In the genomic region with DNA sequence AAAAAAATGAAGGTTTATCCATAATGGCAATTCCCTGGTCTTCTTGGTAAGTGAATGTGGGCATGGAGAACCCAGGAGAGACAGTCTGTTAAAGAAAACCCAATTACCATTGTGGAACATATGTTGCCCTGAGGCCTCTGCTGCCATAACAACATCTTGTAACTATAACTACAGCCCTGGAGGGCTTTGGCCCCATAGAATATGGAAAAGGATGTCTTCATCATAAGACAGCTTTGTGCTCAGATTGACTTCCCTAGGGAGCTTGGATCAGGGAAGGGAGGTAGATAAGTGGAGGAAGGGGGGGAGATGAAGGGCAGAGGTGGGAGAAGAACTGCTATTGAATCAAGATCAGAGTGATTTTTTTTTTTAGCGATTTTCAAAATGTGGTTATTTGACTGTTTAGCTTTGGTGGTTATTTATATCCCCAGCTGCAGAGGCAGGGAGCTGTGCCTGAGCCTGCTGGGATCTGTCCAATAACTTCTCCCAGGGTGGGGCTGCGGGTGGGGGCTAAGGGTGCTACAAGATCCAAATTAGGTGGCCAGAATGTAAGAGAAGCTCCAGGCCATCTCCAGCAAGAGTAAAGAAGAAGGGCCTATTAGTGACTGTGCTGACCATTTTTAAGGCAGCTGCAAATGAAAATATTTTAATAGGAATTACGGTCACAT, we compare ENCODE assay signal across 11 cellular contexts. TPM values are rescaled to one million over a fixed set of nuclear protein-coding genes. Genes with fewer than 3 reads are reported as not detected.
A peak's percentile ranks its signal among the peaks of the same experiment; 100 is the strongest.
DNase-seq lines count a peak whose midpoint lies in the region; ATAC-seq and TF ChIP-seq lines count a peak whose summit lies in the region.
"Had no signal": no experiment of that assay in that cellular context is flagged by ENCODE, and none has a peak within 500 bp of the region (broad histone marks: within the 10 kb centered on the region; RNA-seq: fewer than 3 reads in every experiment).

No MANE protein-coding gene starts in this region.

- no peaks in the 10 kb centered on the region for H3K9me3 ChIP-seq in psoas muscle
- no peaks in the 10 kb centered on the region for H3K9me3 ChIP-seq in MG63

- H3K4me3 ChIP-seq in psoas muscle (no peak overlapping the region), MG63 (no peak overlapping the region)

- no peak for TF ChIP-seq CTCF in psoas muscle (IDR thresholded peaks at IDR 0.05)

- intact Hi-C loops in psoas muscle (cut with DNase I), result loop anchor here in 1 of 2 donors (5.0 kb wide), 1 partner anchor 214 kb away; a partner anchor contains a TSS

- peaks cover 19% of the 10 kb centered on the region for H3K4me1 ChIP-seq in psoas muscle

- peak overlapping the region; percentile 26 for H3K27ac ChIP-seq in psoas muscle

- DNase-seq in DMS 273 (lab: John Stamatoyannopoulos, UW; ENCODE audit: unreplicated experiment) (peak; percentile 85), NCI-H2227 treated with DMSO at 0.1 percent for 48 hours (lab: John Stamatoyannopoulos, UW) (peak; percentile 24), foreskin melanocyte (peak; percentile 59), psoas muscle (no peak), AG08395 (ENCODE audit: low spot score) (no peak), amniotic stem cell (lab: John Stamatoyannopoulos, UW) (no peak), NCI-H748 (lab: John Stamatoyannopoulos, UW; ENCODE audit: unreplicated experiment) (no peak), MG63 (no peak)
- DNase-seq: activated CD4-positive, alpha-beta T cell treated with anti-CD3 and anti-CD28 coated beads, Interleukin-2, amount 10 ng/mL, durations not matched to agents 7 days and 5 days; left colon; NCI-H446 had no signal

- no peaks in the 10 kb centered on the region for H3K27me3 ChIP-seq in psoas muscle (ENCODE audit: insufficient read depth in 3 of 3, low read length in 2 of 3)
- no peaks in the 10 kb centered on the region for H3K27me3 ChIP-seq in MG63

- H3K36me3 ChIP-seq in psoas muscle (ENCODE audit: insufficient read depth in 1 of 2, low read depth in 1 of 2) (no peaks in the 10 kb centered on the region), MG63 (no peaks in the 10 kb centered on the region)

- WGBS in psoas muscle, 3 donors, result 24 to 36% (median 26%) methylated on average over 3 of the region's 3 CpGs

- no peak for ATAC-seq in psoas muscle
- ATAC-seq: left colon had no signal

RNA-seq across cellular contexts. Expression of a gene that starts 5.3 kb away (rescaled TPM):
- total RNA-seq in psoas muscle, result 10 to 100 TPM; 27.6 to 60.7 (median 54.7) TPM
- 10 to 100 TPM; 15.4 to 34.1 (median 16.5) TPM for polyA plus RNA-seq in psoas muscle
- total RNA-seq in MG63 (2014; rRNA removed; shearing (Covaris generic); ENCODE audit: low replicate concordance), result 31.0 and 40.6 TPM in 2 replicates

RNA-seq across cellular contexts. Expression of a gene that starts 19.3 kb away (rescaled TPM):
- total RNA-seq in psoas muscle, result 1 to 10 TPM in 3 of 4 donors, under 1 TPM in 1; 0.71 to 5.1 (median 2.2) TPM
- 1 to 10 TPM; 1.8 to 2.7 (median 2.1) TPM for polyA plus RNA-seq in psoas muscle
- 1.4 and 2.7 TPM in 2 replicates for total RNA-seq in MG63 (2014; rRNA removed; shearing (Covaris generic); ENCODE audit: low replicate concordance)

Comparison
In these comparisons a context has a peak if more than half of its experiments do, and no peak if none do; other contexts are left out.
1. DNase-seq: peak in DMS 273 (single experiment), NCI-H2227 treated with DMSO at 0.1 percent for 48 hours (single experiment) and foreskin melanocyte (single experiment); none in psoas muscle (0 of 2), AG08395 (single experiment), amniotic stem cell (single experiment), NCI-H748 (single experiment) and MG63 (single experiment).